In genomic region chr6:137150072-137150471, GRCh38 we compare ENCODE assay signal across 38 cellular contexts. TPM values are rescaled to one million over a fixed set of nuclear protein-coding genes. Genes with fewer than 3 reads are reported as not detected.
DNase-seq lines count a peak whose midpoint lies in the region; ATAC-seq and TF ChIP-seq lines count a peak whose summit lies in the region.
"Had no signal": no experiment of that assay in that cellular context is flagged by ENCODE, and none has a peak within 500 bp of the region (broad histone marks: within the 10 kb centered on the region; RNA-seq: fewer than 3 reads in every experiment).

No MANE protein-coding gene starts in this region.

- no peaks in the 10 kb centered on the region for H3K9me3 Mint-ChIP-seq in dendritic cell treated with granulocyte-macrophage colony-stimulating factor and Interleukin-4, amounts not matched to agents 40 ng/mL and 50 ng/mL, for 4 days
- H3K9me3 Mint-ChIP-seq in activated naive CD4-positive, alpha-beta T cell treated with anti-CD3 and anti-CD28 coated beads, Interleukin-2, amount 50 U/mL, for 72 hours: peaks cover 0 to 23% of the 10 kb centered on the region in 2 donors

- ATAC-seq in activated naive CD4-positive, alpha-beta T cell treated with anti-CD3 and anti-CD28 coated beads, Interleukin-2, amount 50 U/mL, for 72 hours: no peak
- ATAC-seq in HG02623 (IDR thresholded peaks at IDR 0.05; ENCODE audit: unreplicated experiment): no peak
- ATAC-seq: activated CD8-positive, alpha-beta memory T cell treated with anti-CD3 and anti-CD28 coated beads, Interleukin-2, amount 10 ng/mL, durations not matched to agents 7 days and 5 days; foreskin keratinocyte; heart left ventricle; left lung; pancreas had no signal

- no peaks in the 10 kb centered on the region for H3K36me3 Mint-ChIP-seq in dendritic cell treated with granulocyte-macrophage colony-stimulating factor and Interleukin-4, amounts not matched to agents 40 ng/mL and 50 ng/mL, for 4 days (ENCODE audit: low read depth)
- peaks cover 0 to 39% of the 10 kb centered on the region in 2 donors for H3K36me3 Mint-ChIP-seq in activated naive CD4-positive, alpha-beta T cell treated with anti-CD3 and anti-CD28 coated beads, Interleukin-2, amount 50 U/mL, for 72 hours

- no peak for TF ChIP-seq CTCF in GM20000 (IDR thresholded peaks at IDR 0.05; ENCODE audit: extremely low read depth, missing control alignments)

- intact Hi-C loops in dendritic cell treated with granulocyte-macrophage colony-stimulating factor and Interleukin-4, amounts not matched to agents 40 ng/mL and 50 ng/mL, for 4 days (cut with micrococcal nuclease): no loop called here

- H3K4me1 Mint-ChIP-seq in dendritic cell treated with granulocyte-macrophage colony-stimulating factor and Interleukin-4, amounts not matched to agents 40 ng/mL and 50 ng/mL, for 4 days (ENCODE audit: low read depth): peaks cover 46% of the 10 kb centered on the region
- H3K4me1 Mint-ChIP-seq: neural crest cell had no signal

- peak overlapping the region; percentile 39 for H3K27ac Mint-ChIP-seq in dendritic cell treated with granulocyte-macrophage colony-stimulating factor and Interleukin-4, amounts not matched to agents 40 ng/mL and 50 ng/mL, for 4 days
- no peak overlapping the region for H3K27ac Mint-ChIP-seq in activated naive CD4-positive, alpha-beta T cell treated with anti-CD3 and anti-CD28 coated beads, Interleukin-2, amount 50 U/mL, for 72 hours
- H3K27ac Mint-ChIP-seq: activated CD8-positive, alpha-beta memory T cell treated with anti-CD3 and anti-CD28 coated beads, Interleukin-2, amount 10 ng/mL, durations not matched to agents 7 days and 5 days; activated T-helper 1 cell treated with anti-CD3 and anti-CD28 coated beads, Interleukin-12 subunit alpha, Interleukin-12 subunit beta, Interleukin-2, Interleukin-4 antibody, amounts not matched to agents 30 ng/mL and 10 ng/mL and 1 ng/mL, durations not matched to agents 14 hours and 24 hours and 36 hours had no signal

- H3K4me3 Mint-ChIP-seq in dendritic cell treated with granulocyte-macrophage colony-stimulating factor and Interleukin-4, amounts not matched to agents 40 ng/mL and 50 ng/mL, for 4 days: no peak overlapping the region
- H3K4me3 Mint-ChIP-seq: activated CD8-positive, alpha-beta memory T cell treated with anti-CD3 and anti-CD28 coated beads, Interleukin-2, amount 10 ng/mL, durations not matched to agents 7 days and 5 days; activated T-helper 1 cell treated with anti-CD3 and anti-CD28 coated beads, Interleukin-12 subunit alpha, Interleukin-12 subunit beta, Interleukin-2, Interleukin-4 antibody, amounts not matched to agents 30 ng/mL and 10 ng/mL and 1 ng/mL, durations not matched to agents 14 hours and 24 hours and 36 hours; neural crest cell had no signal

- H3K27me3 Mint-ChIP-seq in dendritic cell treated with granulocyte-macrophage colony-stimulating factor and Interleukin-4, amounts not matched to agents 40 ng/mL and 50 ng/mL, for 4 days: no peaks in the 10 kb centered on the region

- DNase-seq in CD1c-positive myeloid dendritic cell (ENCODE audit: extremely low spot score) (peak; percentile 82), GM20000 (ENCODE audit: low spot score) (peak; percentile 12), NOMO-1 (lab: John Stamatoyannopoulos, UW; ENCODE audit: unreplicated experiment in 2 of 2) (peak; percentile 67 to 74), H4 (ENCODE audit: low spot score) (no peak), OCI-M2 (lab: John Stamatoyannopoulos, UW; ENCODE audit: unreplicated experiment) (no peak)
- no peak for DNase-seq in activated naive CD4-positive, alpha-beta T cell treated with anti-CD3 and anti-CD28 coated beads, Interleukin-2, amount 50 U/mL, for 72 hours (ENCODE audit: low spot score in 2 of 2)
- DNase-seq: activated CD4-positive, alpha-beta T cell treated with anti-CD3 and anti-CD28 coated beads, Interleukin-2, amount 50 U/mL, for 1 hour; activated CD8-positive, alpha-beta memory T cell treated with anti-CD3 and anti-CD28 coated beads, Interleukin-2, amount 10 ng/mL, durations not matched to agents 7 days and 5 days; activated naive CD4-positive, alpha-beta T cell treated with anti-CD3 and anti-CD28 coated beads, Interleukin-2, amount 50 U/mL, for 16 hours; amniotic stem cell; brain microvascular endothelial cell; C1 segment of cervical spinal cord; cerebellar nuclear complex; DMS79 treated with DMSO at 0.1 percent for 48 hours; esophagus squamous epithelium; foreskin keratinocyte; GF-D8; heart left ventricle; islet precursor cell; left lung; mesendoderm; NCI-H1092; NCI-H1694 treated with DMSO at 0.1 percent for 48 hours; NCI-H2171; pancreas; Peyer's patch; SHP77; stimulated activated naive CD4-positive, alpha-beta T cell treated with Interleukin-2 at 50 U/mL for 16 hours; T1000 had no signal

RNA-seq across cellular contexts. Expression of gene IL22RA2, which starts 23.4 kb away (rescaled TPM):
- total RNA-seq in activated naive CD4-positive, alpha-beta T cell treated with anti-CD3 and anti-CD28 coated beads, Interleukin-2, amount 50 U/mL, for 72 hours: not detected
- total RNA-seq in H4 (2014; rRNA removed; shearing (Covaris generic)): not detected in 2 replicates
- total RNA-seq: activated CD8-positive, alpha-beta memory T cell treated with anti-CD3 and anti-CD28 coated beads, Interleukin-2, amount 10 ng/mL, durations not matched to agents 7 days and 5 days; activated T-helper 1 cell treated with anti-CD3 and anti-CD28 coated beads, Interleukin-12 subunit alpha, Interleukin-12 subunit beta, Interleukin-2, Interleukin-4 antibody, amounts not matched to agents 30 ng/mL and 10 ng/mL and 1 ng/mL, durations not matched to agents 14 hours and 24 hours and 36 hours; dermis microvascular lymphatic vessel endothelial cell; esophagus squamous epithelium; foreskin keratinocyte; left lung; NCI-H460; neural crest cell; Peyer's patch; renal cortical epithelial cell; temporal lobe; urinary bladder had no signal

Comparison
In these comparisons a context has a peak if more than half of its experiments do, and no peak if none do; other contexts are left out.
1. DNase-seq: peak in CD1c-positive myeloid dendritic cell (single experiment), GM20000 (single experiment) and NOMO-1 (2 of 2); none in activated naive CD4-positive, alpha-beta T cell treated with anti-CD3 and anti-CD28 coated beads, Interleukin-2, amount 50 U/mL, for 72 hours (0 of 2), H4 (single experiment) and OCI-M2 (single experiment).